Comparison of ENCODE assay signal across 8 cellular contexts in the genomic region with DNA sequence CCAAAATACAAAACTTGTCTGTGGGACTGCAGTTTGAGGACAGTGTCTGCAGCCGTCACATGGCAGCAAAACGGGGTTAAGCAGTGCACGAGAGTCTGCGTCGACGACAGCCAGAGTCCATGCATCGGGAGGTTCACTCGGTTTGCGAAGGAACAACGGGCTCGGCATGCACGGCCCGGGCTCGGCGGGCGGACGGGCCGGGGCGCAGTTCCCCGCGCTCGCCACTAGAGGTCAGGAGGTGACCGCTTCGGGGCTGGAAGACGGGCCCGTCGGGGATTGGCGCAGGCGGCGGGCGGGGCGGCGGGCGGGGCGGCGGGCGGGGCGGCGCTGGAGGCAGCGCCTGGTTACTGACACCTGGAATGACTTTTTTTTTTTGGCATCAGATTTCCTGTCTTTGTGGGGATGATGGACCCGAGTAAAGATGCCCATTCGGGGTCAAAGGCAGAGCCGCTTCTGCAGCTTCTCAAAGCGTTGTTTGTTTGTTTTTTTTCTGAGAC. TPM values are rescaled to one million over a fixed set of nuclear protein-coding genes. Genes with fewer than 3 reads are reported as not detected.
DNase-seq lines count a peak whose midpoint lies in the region; ATAC-seq, FAIRE-seq and TF ChIP-seq lines count a peak whose summit lies in the region.

No MANE protein-coding gene starts in this region.

- DNase-seq in AG09309 (ENCODE audit: low read depth): no peak
- peak; percentile 89 for DNase-seq in GM19239 (ENCODE audit: insufficient read length, low spot score)
- DNase-seq in NCI-H1694 treated with DMSO at 0.1 percent for 48 hours (lab: John Stamatoyannopoulos, UW): peak; percentile 53
- DNase-seq in activated B cell treated with CpG ODN at 0.5 μM for 24 hours: peak; percentile 82
- DNase-seq in T47D (ENCODE audit: low read depth in 1 of 2, low spot score in 1 of 2): peak; percentile 70 to 89
- DNase-seq in keratinocyte (ENCODE audit: low read depth, low spot score): no peak
- peak; percentile 90 for DNase-seq in stimulated activated CD4-positive, alpha-beta T cell treated with anti-CD3 and anti-CD28 coated beads, Interleukin-15, amount 100 ng/mL, for 24 hours

- H3K79me2 ChIP-seq in keratinocyte (ENCODE audit: control insufficient read depth, insufficient read depth, low read length): no peaks in the 10 kb centered on the region

- H3K9me3 Mint-ChIP-seq in activated B cell treated with CpG ODN at 0.5 μM for 24 hours: no peaks in the 10 kb centered on the region

- no peaks in the 10 kb centered on the region for H3K36me3 ChIP-seq in keratinocyte (ENCODE audit: control insufficient read depth in 2 of 2, extremely low read depth in 1 of 2, insufficient read depth in 2 of 2, low read length in 2 of 2)

- H3K4me1 Mint-ChIP-seq in activated B cell treated with CpG ODN at 0.5 μM for 24 hours: peaks cover 4% of the 10 kb centered on the region

- dilution Hi-C loops in keratinocyte (cut with MboI; ENCODE audit: extremely low pct_ligation_motif_present, low sequenced_read_pairs): no loop called here

- H3K4me3 Mint-ChIP-seq in activated B cell treated with CpG ODN at 0.5 μM for 24 hours: no peak overlapping the region

- no peaks in the 10 kb centered on the region for H3K27me3 ChIP-seq in keratinocyte (ENCODE audit: control insufficient read depth, extremely low read depth, insufficient read depth, low read length)

- CTCF ChIA-PET in activated B cell treated with CpG ODN at 0.5 μM for 24 hours (lab: Charles Lee): interaction anchor here (2.0 kb wide), 1 partner anchor 556 kb away, joined by 6 read pairs; no protein-coding TSS in a partner anchor

- H3K4me2 ChIP-seq in keratinocyte (ENCODE audit: control insufficient read depth, extremely low read depth, insufficient read depth, low read depth, low read length): no peak overlapping the region

- POLR2A ChIA-PET in activated B cell treated with CpG ODN at 0.5 μM for 24 hours (lab: Charles Lee): interaction anchor here (0.7 kb wide), 1 partner anchor 143 kb away, joined by 3 read pairs; no protein-coding TSS in a partner anchor

- intact Hi-C loops in activated B cell treated with CpG ODN at 0.5 μM for 24 hours (cut with micrococcal nuclease): loop anchor here (2.0 to 5.0 kb wide), 4 partner anchors 243 to 853 kb away; a partner anchor contains a TSS

- FAIRE-seq in GM19239 (lab: Jason Lieb, UNC) (no peak), keratinocyte (lab: Jason Lieb, UNC) (no peak)

- no peaks in the 10 kb centered on the region for H3K9me3 ChIP-seq in keratinocyte (ENCODE audit: control insufficient read depth, low read depth, low read length)

- H3K9ac ChIP-seq in keratinocyte (ENCODE audit: control insufficient read depth, extremely low read depth, insufficient read depth, low read length): no peak overlapping the region

- in situ Hi-C loops in T47D (cut with HindIII; ENCODE audit: low pct_unique_long_range_greater_than_20kb, low sequenced_read_pairs): no loop called here

- H4K20me1 ChIP-seq in keratinocyte (ENCODE audit: control insufficient read depth, extremely low read depth, insufficient read depth, low read length): no peaks in the 10 kb centered on the region

- H3K4me3 ChIP-seq in AG09309 (ENCODE audit: control insufficient read depth, low read depth, low read length) (no peak overlapping the region), keratinocyte (ENCODE audit: control insufficient read depth in 2 of 3, extremely low read depth in 1 of 3, insufficient read depth in 2 of 3, low read depth in 1 of 3, low read length in 3 of 3) (no peak overlapping the region)

- peaks cover 3% of the 10 kb centered on the region for H3K27me3 Mint-ChIP-seq in activated B cell treated with CpG ODN at 0.5 μM for 24 hours

- H3K36me3 Mint-ChIP-seq in activated B cell treated with CpG ODN at 0.5 μM for 24 hours (ENCODE audit: low read depth): no peaks in the 10 kb centered on the region

- no peaks in the 10 kb centered on the region for H3K9me1 ChIP-seq in keratinocyte (ENCODE audit: control insufficient read depth, extremely low read depth, insufficient read depth, low read length)

- no peaks in the 10 kb centered on the region for H3K4me1 ChIP-seq in keratinocyte (ENCODE audit: control insufficient read depth, extremely low read depth, insufficient read depth, low read length)

- H2AFZ ChIP-seq in keratinocyte (ENCODE audit: control insufficient read depth, low read length): peak overlapping the region; percentile 62

- ATAC-seq in activated B cell treated with CpG ODN at 0.5 μM for 24 hours (ENCODE audit: low read depth) (peak; percentile 98), GM21786 (IDR thresholded peaks at IDR 0.05; ENCODE audit: unreplicated experiment) (no peak)

- no peak overlapping the region for H3K27ac ChIP-seq in keratinocyte (ENCODE audit: control insufficient read depth, insufficient read depth, low read length)

- no peak overlapping the region for H3K27ac Mint-ChIP-seq in activated B cell treated with CpG ODN at 0.5 μM for 24 hours

- peak; percentile 65 for TF ChIP-seq CTCF in AG09309 (IDR thresholded peaks at IDR 0.05; ENCODE audit: control insufficient read depth, insufficient read depth, low read depth, low read length, missing control alignments)
- TF ChIP-seq CTCF in activated B cell treated with CpG ODN at 0.5 μM for 24 hours (IDR thresholded peaks at IDR 0.05): peak; percentile 42
- peak; percentile 45 to 86 (median 85) for TF ChIP-seq CTCF in keratinocyte (optimal IDR thresholded peaks at IDR 0.05 in 1 of 3, IDR thresholded peaks at IDR 0.05 in 1 of 3, conservative IDR thresholded peaks at IDR 0.05 in 1 of 3; ENCODE audit: extremely low read depth in 1 of 3, insufficient read depth in 2 of 3, low read length in 3 of 3)

RNA-seq across cellular contexts. Expression of a gene that starts 6.5 kb away (rescaled TPM):
- total RNA-seq in activated B cell treated with CpG ODN at 0.5 μM for 24 hours: not detected in 2 replicates
- not detected in 3 replicates for polyA plus RNA-seq in keratinocyte
- not detected for polyA plus RNA-seq in keratinocyte (2011; ENCODE audit: low read depth)
- not detected in 2 replicates for polyA plus RNA-seq in keratinocyte (2011; cell fraction: cytosol; rRNA removed)
- polyA plus RNA-seq in keratinocyte (2011; cell fraction: nucleus; rRNA removed): not detected in 2 replicates
- polyA plus RNA-seq in keratinocyte (2012; ENCODE audit: low replicate concordance): not detected in 2 replicates
- not detected in 3 replicates for polyA minus RNA-seq in keratinocyte
- polyA minus RNA-seq in keratinocyte (2011; cell fraction: cytosol; rRNA and poly(A)+ RNA removed): not detected
- polyA minus RNA-seq in keratinocyte (2011; cell fraction: nucleus; rRNA and poly(A)+ RNA removed): not detected in 2 replicates

RNA-seq across cellular contexts. Expression of a gene that starts 37.6 kb away (rescaled TPM):
- not detected in 2 replicates for total RNA-seq in activated B cell treated with CpG ODN at 0.5 μM for 24 hours
- not detected in 3 replicates for polyA plus RNA-seq in keratinocyte
- polyA plus RNA-seq in keratinocyte (2011; ENCODE audit: low read depth): not detected
- polyA plus RNA-seq in keratinocyte (2011; cell fraction: cytosol; rRNA removed): 0.01 TPM in 1 of 2 replicates, not detected in the other
- not detected in 2 replicates for polyA plus RNA-seq in keratinocyte (2011; cell fraction: nucleus; rRNA removed)
- polyA plus RNA-seq in keratinocyte (2012; ENCODE audit: low replicate concordance): not detected in 2 replicates
- polyA minus RNA-seq in keratinocyte: not detected in 3 replicates
- polyA minus RNA-seq in keratinocyte (2011; cell fraction: cytosol; rRNA and poly(A)+ RNA removed): not detected
- polyA minus RNA-seq in keratinocyte (2011; cell fraction: nucleus; rRNA and poly(A)+ RNA removed): not detected in 2 replicates

Comparison
In these comparisons a context has a peak if more than half of its experiments do, and no peak if none do; other contexts are left out.
1. DNase-seq: peak in GM19239 (single experiment), NCI-H1694 treated with DMSO at 0.1 percent for 48 hours (single experiment), activated B cell treated with CpG ODN at 0.5 μM for 24 hours (single experiment), T47D (2 of 2) and stimulated activated CD4-positive, alpha-beta T cell treated with anti-CD3 and anti-CD28 coated beads, Interleukin-15, amount 100 ng/mL, for 24 hours (single experiment); none in AG09309 (single experiment) and keratinocyte (single experiment).
2. Peak in every context shown above with its lines, with median percentiles within 50 percentile points of each other: CTCF ChIP-seq.